ENCODE assay signal across 8 cellular contexts in genomic region chr1:209354111-209354839, GRCh38.
DNase-seq lines count a peak whose midpoint lies in the region; ATAC-seq and TF ChIP-seq lines count a peak whose summit lies in the region.

No MANE protein-coding gene starts in this region.

- H3K36me3 ChIP-seq in colonic mucosa (no peaks in the 10 kb centered on the region), left lung (no peaks in the 10 kb centered on the region)

- H3K4me3 ChIP-seq in AG04450 (ENCODE audit: low read depth, low read length) = no peak overlapping the region
- H3K4me3 ChIP-seq in WI38 (ENCODE audit: low read depth, low read length) = no peak overlapping the region
- no peak overlapping the region for H3K4me3 ChIP-seq in colonic mucosa
- no peak overlapping the region for H3K4me3 ChIP-seq in left lung

- no peak overlapping the region for H3K27ac ChIP-seq in AG04450 (ENCODE audit: low read depth, low read length)
- H3K27ac ChIP-seq in colonic mucosa = no peak overlapping the region
- no peak overlapping the region for H3K27ac ChIP-seq in left lung

- POLR2A ChIA-PET in AG04450 (lab: Yijun Ruan, JAX) = no interaction called here

- DNase-seq in AG04450 (ENCODE audit: low read depth, low spot score) (peak; percentile 75), NCI-H2227 (lab: John Stamatoyannopoulos, UW; ENCODE audit: unreplicated experiment) (peak; percentile 95), colonic mucosa (peak; percentile 72), left lung (peak in 1 of 2 donors; percentile 74)
- peak; percentile 26 to 37 for DNase-seq in stimulated activated CD4-positive, alpha-beta T cell treated with anti-CD3 and anti-CD28 coated beads, Interleukin-4, amount 100 ng/mL, for 48 hours (ENCODE audit: low read depth in 2 of 2)

- intact Hi-C loops in colonic mucosa (cut with DNase I) = no loop called here
- intact Hi-C loops in left lung (cut with DNase I) = no loop called here

- H3K4me1 ChIP-seq in colonic mucosa (no peaks in the 10 kb centered on the region), left lung (no peaks in the 10 kb centered on the region)

- peak; percentile 60 for ATAC-seq in GM18858 (IDR thresholded peaks at IDR 0.05; ENCODE audit: unreplicated experiment)
- peak; percentile 85 for ATAC-seq in HG03280 (IDR thresholded peaks at IDR 0.05; ENCODE audit: unreplicated experiment)
- ATAC-seq in left lung = peak; percentile 99

- no peak overlapping the region for H3K9ac ChIP-seq in colonic mucosa (ENCODE audit: low read depth in 2 of 2, low read length in 2 of 2)

- CTCF ChIA-PET in AG04450 (lab: Charles Lee) = interaction anchor here (0.6 to 4.6 kb wide), 46 partner anchors 8 to 1761 kb away, joined by 3 to 95 read pairs (median 6); partner anchors contain the start of gene CAMK1G

- H3K9me3 ChIP-seq in AG04450 (ENCODE audit: control insufficient read depth, insufficient read depth, low read length) (no peaks in the 10 kb centered on the region), colonic mucosa (no peaks in the 10 kb centered on the region), left lung (no peaks in the 10 kb centered on the region)

- TF ChIP-seq CTCF in AG04450 (IDR thresholded peaks at IDR 0.05; ENCODE audit: low read depth, low read length) (peak; percentile 96), WI38 (IDR thresholded peaks at IDR 0.05; ENCODE audit: low read depth, low read length) (peak; percentile 91), colonic mucosa (IDR thresholded peaks at IDR 0.05) (peak; percentile 76), left lung (IDR thresholded peaks at IDR 0.05) (peak; percentile 72 to 79)

- no peaks in the 10 kb centered on the region for H3K27me3 ChIP-seq in AG04450 (ENCODE audit: control insufficient read depth, insufficient read depth, low read length)
- no peaks in the 10 kb centered on the region for H3K27me3 ChIP-seq in colonic mucosa
- H3K27me3 ChIP-seq in left lung = no peaks in the 10 kb centered on the region
